2 cellular contexts compared by ENCODE assay signal in genomic region chr9:132984202-132985062, GRCh38.
TF ChIP-seq lines count a peak whose summit lies in the region.

No MANE protein-coding gene starts in this region.

TF ChIP-seq in HepG2, 621 proteins besides CTCF, POLR2A, EP300 and RAD21:
- TF ChIP-seq ZNF263 (CRISPR knock-in tag; IDR thresholded peaks at IDR 0.05), result peak; percentile 56; the same call in 1 of the 2 replicates
- no peak for TF ChIP-seq GATA4 (IDR thresholded peaks at IDR 0.05; ENCODE audit: borderline replicate concordance, low read depth)
- no peak for TF ChIP-seq ZNF775 (CRISPR knock-in tag; IDR thresholded peaks at IDR 0.05; ENCODE audit: borderline replicate concordance)
- TF ChIP-seq ZNF260 (CRISPR knock-in tag; IDR thresholded peaks at IDR 0.05; ENCODE audit: borderline replicate concordance, low read depth), result no peak

TF ChIP-seq in K562, 482 proteins besides CTCF, POLR2A, EP300 and RAD21 (continues in another document):
- TF ChIP-seq TOE1 (IDR thresholded peaks at IDR 0.05; ENCODE audit: borderline replicate concordance) (0 out of 2 replicates have a peak, but pooled peaks have one; percentile 19), TOE1 (CRISPR knock-in tag; IDR thresholded peaks at IDR 0.05; ENCODE audit: borderline replicate concordance, low read depth) (no peak), SMC3 (conservative IDR thresholded peaks at IDR 0.05; ENCODE audit: insufficient read depth, low read depth, low read length) (no peak), E2F8 (IDR thresholded peaks at IDR 0.05; ENCODE audit: low read depth, partially characterized antibody) (peak; percentile 71), C11orf30 (IDR thresholded peaks at IDR 0.05; ENCODE audit: low read depth) (no peak), ETV5 (CRISPR knock-in tag; IDR thresholded peaks at IDR 0.05; ENCODE audit: low read depth) (0 out of 2 replicates have a peak, but pooled peaks have one; percentile 17), ZNF431 (CRISPR knock-in tag; IDR thresholded peaks at IDR 0.05) (no peak), RERE (CRISPR knock-in tag; IDR thresholded peaks at IDR 0.05; ENCODE audit: borderline replicate concordance) (no peak), DMBX1 (CRISPR knock-in tag; IDR thresholded peaks at IDR 0.05; ENCODE audit: borderline replicate concordance) (peak; percentile 55; the same call in 1 of the 2 replicates), ZBTB40 (IDR thresholded peaks at IDR 0.05) (0 out of 2 replicates have a peak, but pooled peaks have one; percentile 19), ZBTB40 (CRISPR knock-in tag; IDR thresholded peaks at IDR 0.05) (no peak), TBL1XR1 (IDR thresholded peaks at IDR 0.05; ENCODE audit: low read length in 2 of 2) (peak in 1 of 2 experiments; percentile 62; a peak in 2 of 4 replicates), ESRRA (IDR thresholded peaks at IDR 0.05; ENCODE audit: borderline replicate concordance, low read depth) (peak; percentile 50), NR4A1 (CRISPR knock-in tag; IDR thresholded peaks at IDR 0.05) (0 out of 2 replicates have a peak, but pooled peaks have one; percentile 41), NR4A1 (tag; IDR thresholded peaks at IDR 0.05) (no peak), PURB (CRISPR knock-in tag; IDR thresholded peaks at IDR 0.05; ENCODE audit: low read depth) (no peak), ZNF764 (CRISPR knock-in tag; IDR thresholded peaks at IDR 0.05; ENCODE audit: low read depth) (no peak), ILF3 (IDR thresholded peaks at IDR 0.05; ENCODE audit: borderline replicate concordance) (no peak), PTRF (tag; IDR thresholded peaks at IDR 0.05) (no peak), RBFOX2 (IDR thresholded peaks at IDR 0.05; ENCODE audit: low read depth, low read length) (peak; percentile 44; the same call in 1 of the 2 replicates), NEUROD1 (IDR thresholded peaks at IDR 0.05; ENCODE audit: borderline replicate concordance, low read depth, low read length, partially characterized antibody) (peak; percentile 58), POLR2G (IDR thresholded peaks at IDR 0.05; ENCODE audit: low read depth, low read length) (peak; percentile 9), ZBTB11 (CRISPR knock-in tag; IDR thresholded peaks at IDR 0.05) (peak in 1 of 3 experiments; percentile 56; a peak in 1 of 6 replicates), HLTF (IDR thresholded peaks at IDR 0.05) (0 out of 2 replicates have a peak, but pooled peaks have one; percentile 53), TAL1 (IDR thresholded peaks at IDR 0.05) (peak; percentile 92), FOXA3 (CRISPR knock-in tag; conservative IDR thresholded peaks at IDR 0.05 in 1 of 2, IDR thresholded peaks at IDR 0.05 in 1 of 2) (no peak), E2F5 (CRISPR knock-in tag; IDR thresholded peaks at IDR 0.05) (no peak), ZNF408 (CRISPR knock-in tag; IDR thresholded peaks at IDR 0.05; ENCODE audit: low read depth) (no peak), ZNF347 (CRISPR knock-in tag; IDR thresholded peaks at IDR 0.05; ENCODE audit: low read depth) (no peak), LARP7 (IDR thresholded peaks at IDR 0.05) (no peak), POLR3A (IDR thresholded peaks at IDR 0.05; ENCODE audit: borderline replicate concordance, extremely low read depth, insufficient read depth, insufficient read length) (no peak), RBM39 (optimal IDR thresholded peaks at IDR 0.05; ENCODE audit: low read depth, low read length) (no peak)
